12 cellular contexts compared by ENCODE assay signal in the genomic region with DNA sequence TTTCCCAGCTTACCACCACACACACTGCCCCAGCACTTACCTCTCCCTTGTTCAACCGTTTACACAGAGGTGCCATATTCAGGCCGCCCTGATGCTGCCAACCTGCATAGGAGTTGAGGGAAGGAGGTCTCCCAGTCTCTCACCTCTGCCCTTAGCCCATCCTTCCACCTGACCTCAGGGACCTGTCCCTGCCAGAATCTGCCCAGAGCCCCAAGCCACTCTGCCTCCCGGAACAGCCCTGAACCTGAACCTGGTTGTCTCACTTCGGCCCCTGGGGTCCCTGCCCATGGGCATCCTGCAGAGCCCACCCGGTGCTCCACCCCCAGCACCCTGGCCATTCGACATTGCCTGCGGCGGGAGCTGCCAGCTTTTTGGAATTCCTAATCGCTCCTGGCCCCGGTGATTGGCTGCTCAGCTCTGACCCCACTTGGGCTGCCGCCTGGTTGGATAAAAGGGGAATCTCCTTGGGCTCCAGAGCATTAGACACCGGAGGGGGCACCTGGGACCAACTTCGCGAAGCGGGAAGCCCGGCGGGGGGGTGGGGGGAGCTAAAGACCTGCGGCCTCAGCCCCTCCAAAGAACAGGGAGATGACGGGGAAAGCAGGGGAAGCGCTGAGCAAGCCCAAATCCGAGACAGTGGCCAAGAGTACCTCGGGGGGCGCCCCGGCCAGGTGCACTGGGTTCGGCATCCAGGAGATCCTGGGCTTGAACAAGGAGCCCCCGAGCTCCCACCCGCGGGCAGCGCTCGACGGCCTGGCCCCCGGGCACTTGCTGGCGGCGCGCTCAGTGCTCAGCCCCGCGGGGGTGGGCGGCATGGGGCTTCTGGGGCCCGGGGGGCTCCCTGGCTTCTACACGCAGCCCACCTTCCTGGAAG. TPM values are rescaled to one million over a fixed set of nuclear protein-coding genes. Genes with fewer than 3 reads are reported as not detected.
A peak's percentile ranks its signal among the peaks of the same experiment; 100 is the strongest.
DNase-seq lines count a peak whose midpoint lies in the region; ATAC-seq lines count a peak whose summit lies in the region.
"Had no signal": no experiment of that assay in that cellular context is flagged by ENCODE, and none has a peak within 500 bp of the region (broad histone marks: within the 10 kb centered on the region; RNA-seq: fewer than 3 reads in every experiment).

Gene VSX2, plus strand, starts transcription at position 476 of the 874 bp plus-strand sequence. Its CDS starts 113 bp downstream, at position 589.

- no peak for DNase-seq in activated CD4-positive, alpha-beta memory T cell treated with anti-CD3 and anti-CD28 coated beads for 36 hours
- DNase-seq in activated CD4-positive, alpha-beta memory T cell treated with anti-CD3 and anti-CD28 coated beads, Interleukin-2, amount 10 ng/mL, durations not matched to agents 7 days and 5 days = no peak
- DNase-seq in activated naive CD8-positive, alpha-beta T cell treated with anti-CD3 and anti-CD28 coated beads, Interleukin-2, amount 50 U/mL, for 24 hours = no peak
- DNase-seq in islet precursor cell (peak; percentile 66), pons (ENCODE audit: low spot score) (no peak), H4 (ENCODE audit: low spot score) (no peak)
- DNase-seq in stimulated activated naive B cell treated with anti-CD40 and anti-IgM and Interleukin-4, amounts not matched to agents 10 μg/mL and 1 μg/mL and 100 μg/mL, for 72 hours = no peak
- DNase-seq: activated CD4-positive, CD25-positive, alpha-beta regulatory T cell had no signal

- CTCF ChIA-PET in activated CD4-positive, alpha-beta memory T cell treated with anti-CD3 and anti-CD28 coated beads for 36 hours (lab: Charles Lee) = interaction anchor here (0.6 to 1.3 kb wide), 3 partner anchors 12 to 22 kb away, joined by 3 read pairs; no protein-coding TSS in a partner anchor
- CTCF ChIA-PET in activated CD4-positive, alpha-beta memory T cell treated with anti-CD3 and anti-CD28 coated beads, Interleukin-2, amount 10 ng/mL, durations not matched to agents 7 days and 5 days (lab: Charles Lee) = interaction anchor here (1.4 to 1.5 kb wide), 2 partner anchors 10 to 12 kb away, joined by 4 to 5 read pairs; no protein-coding TSS in a partner anchor

- no peak for ATAC-seq in activated naive CD8-positive, alpha-beta T cell treated with anti-CD3 and anti-CD28 coated beads, Interleukin-2, amount 50 U/mL, for 24 hours
- no peak for ATAC-seq in stimulated activated naive B cell treated with anti-CD40 and anti-IgM and Interleukin-4, amounts not matched to agents 10 μg/mL and 1 μg/mL and 100 μg/mL, for 72 hours (replicated peaks)
- no peak for ATAC-seq in GM19351 (IDR thresholded peaks at IDR 0.05; ENCODE audit: unreplicated experiment)
- ATAC-seq: K562; natural killer cell treated with Interleukin-12 subunit alpha and Interleukin-12 subunit beta and Interleukin-15 and Interleukin-18, amount 100 ng/mL, for 72 hours had no signal

- H3K9me3 Mint-ChIP-seq in activated CD4-positive, alpha-beta memory T cell treated with anti-CD3 and anti-CD28 coated beads for 36 hours = no peaks in the 10 kb centered on the region
- H3K9me3 Mint-ChIP-seq in activated CD4-positive, alpha-beta memory T cell treated with anti-CD3 and anti-CD28 coated beads, Interleukin-2, amount 10 ng/mL, durations not matched to agents 7 days and 5 days = no peaks in the 10 kb centered on the region
- no peaks in the 10 kb centered on the region for H3K9me3 Mint-ChIP-seq in activated naive CD8-positive, alpha-beta T cell treated with anti-CD3 and anti-CD28 coated beads, Interleukin-2, amount 50 U/mL, for 24 hours
- no peaks in the 10 kb centered on the region for H3K9me3 Mint-ChIP-seq in stimulated activated naive B cell treated with anti-CD40 and anti-IgM and Interleukin-4, amounts not matched to agents 10 μg/mL and 1 μg/mL and 100 μg/mL, for 72 hours
- H3K9me3 Mint-ChIP-seq: natural killer cell treated with Interleukin-12 subunit alpha and Interleukin-12 subunit beta and Interleukin-15 and Interleukin-18, amount 100 ng/mL, for 72 hours had no signal

- no peak within 1 kb of the TSS for H3K27ac Mint-ChIP-seq in activated CD4-positive, alpha-beta memory T cell treated with anti-CD3 and anti-CD28 coated beads for 36 hours
- no peak within 1 kb of the TSS for H3K27ac Mint-ChIP-seq in activated CD4-positive, alpha-beta memory T cell treated with anti-CD3 and anti-CD28 coated beads, Interleukin-2, amount 10 ng/mL, durations not matched to agents 7 days and 5 days
- H3K27ac Mint-ChIP-seq in activated naive CD8-positive, alpha-beta T cell treated with anti-CD3 and anti-CD28 coated beads, Interleukin-2, amount 50 U/mL, for 24 hours = no peak within 1 kb of the TSS
- H3K27ac Mint-ChIP-seq in stimulated activated naive B cell treated with anti-CD40 and anti-IgM and Interleukin-4, amounts not matched to agents 10 μg/mL and 1 μg/mL and 100 μg/mL, for 72 hours = no peak within 1 kb of the TSS
- H3K27ac Mint-ChIP-seq: natural killer cell treated with Interleukin-12 subunit alpha and Interleukin-12 subunit beta and Interleukin-15 and Interleukin-18, amount 100 ng/mL, for 72 hours had no signal

- H3K27me3 Mint-ChIP-seq in activated CD4-positive, alpha-beta memory T cell treated with anti-CD3 and anti-CD28 coated beads for 36 hours = peaks cover 65% of the 10 kb centered on the region
- H3K27me3 Mint-ChIP-seq in activated CD4-positive, alpha-beta memory T cell treated with anti-CD3 and anti-CD28 coated beads, Interleukin-2, amount 10 ng/mL, durations not matched to agents 7 days and 5 days = peaks cover 76% of the 10 kb centered on the region
- peaks cover 72% of the 10 kb centered on the region for H3K27me3 Mint-ChIP-seq in activated naive CD8-positive, alpha-beta T cell treated with anti-CD3 and anti-CD28 coated beads, Interleukin-2, amount 50 U/mL, for 24 hours
- peaks cover 77 to 89% of the 10 kb centered on the region in 2 donors for H3K27me3 Mint-ChIP-seq in stimulated activated naive B cell treated with anti-CD40 and anti-IgM and Interleukin-4, amounts not matched to agents 10 μg/mL and 1 μg/mL and 100 μg/mL, for 72 hours

- H3K4me1 Mint-ChIP-seq in activated CD4-positive, alpha-beta memory T cell treated with anti-CD3 and anti-CD28 coated beads for 36 hours (ENCODE audit: low read depth) = peaks cover 18% of the 10 kb centered on the region
- peaks cover 17% of the 10 kb centered on the region for H3K4me1 Mint-ChIP-seq in activated CD4-positive, alpha-beta memory T cell treated with anti-CD3 and anti-CD28 coated beads, Interleukin-2, amount 10 ng/mL, durations not matched to agents 7 days and 5 days
- H3K4me1 Mint-ChIP-seq in activated naive CD8-positive, alpha-beta T cell treated with anti-CD3 and anti-CD28 coated beads, Interleukin-2, amount 50 U/mL, for 24 hours = peaks cover 18% of the 10 kb centered on the region
- peaks cover 23 to 35% of the 10 kb centered on the region in 2 donors for H3K4me1 Mint-ChIP-seq in stimulated activated naive B cell treated with anti-CD40 and anti-IgM and Interleukin-4, amounts not matched to agents 10 μg/mL and 1 μg/mL and 100 μg/mL, for 72 hours

- H3K36me3 Mint-ChIP-seq in activated CD4-positive, alpha-beta memory T cell treated with anti-CD3 and anti-CD28 coated beads for 36 hours = no peaks in the 10 kb centered on the region
- no peaks in the 10 kb centered on the region for H3K36me3 Mint-ChIP-seq in activated CD4-positive, alpha-beta memory T cell treated with anti-CD3 and anti-CD28 coated beads, Interleukin-2, amount 10 ng/mL, durations not matched to agents 7 days and 5 days (ENCODE audit: low read depth)
- H3K36me3 Mint-ChIP-seq in activated naive CD8-positive, alpha-beta T cell treated with anti-CD3 and anti-CD28 coated beads, Interleukin-2, amount 50 U/mL, for 24 hours (ENCODE audit: low read depth) = no peaks in the 10 kb centered on the region
- no peaks in the 10 kb centered on the region for H3K36me3 Mint-ChIP-seq in stimulated activated naive B cell treated with anti-CD40 and anti-IgM and Interleukin-4, amounts not matched to agents 10 μg/mL and 1 μg/mL and 100 μg/mL, for 72 hours
- H3K36me3 Mint-ChIP-seq: natural killer cell treated with Interleukin-12 subunit alpha and Interleukin-12 subunit beta and Interleukin-15 and Interleukin-18, amount 100 ng/mL, for 72 hours had no signal

- H3K4me3 Mint-ChIP-seq in activated CD4-positive, alpha-beta memory T cell treated with anti-CD3 and anti-CD28 coated beads for 36 hours = peak within 1 kb of the TSS; percentile 39
- H3K4me3 Mint-ChIP-seq in activated CD4-positive, alpha-beta memory T cell treated with anti-CD3 and anti-CD28 coated beads, Interleukin-2, amount 10 ng/mL, durations not matched to agents 7 days and 5 days = no peak within 1 kb of the TSS
- H3K4me3 Mint-ChIP-seq in activated naive CD8-positive, alpha-beta T cell treated with anti-CD3 and anti-CD28 coated beads, Interleukin-2, amount 50 U/mL, for 24 hours = peak within 1 kb of the TSS; percentile 38
- peak within 1 kb of the TSS; percentile 78 to 83 for H3K4me3 Mint-ChIP-seq in stimulated activated naive B cell treated with anti-CD40 and anti-IgM and Interleukin-4, amounts not matched to agents 10 μg/mL and 1 μg/mL and 100 μg/mL, for 72 hours
- H3K4me3 Mint-ChIP-seq: natural killer cell treated with Interleukin-12 subunit alpha and Interleukin-12 subunit beta and Interleukin-15 and Interleukin-18, amount 100 ng/mL, for 72 hours had no signal

- POLR2A ChIA-PET in activated CD4-positive, alpha-beta memory T cell treated with anti-CD3 and anti-CD28 coated beads for 36 hours (lab: Charles Lee) = no interaction called here
- POLR2A ChIA-PET in activated CD4-positive, alpha-beta memory T cell treated with anti-CD3 and anti-CD28 coated beads, Interleukin-2, amount 10 ng/mL, durations not matched to agents 7 days and 5 days (lab: Charles Lee) = no interaction called here

- intact Hi-C loops in activated CD4-positive, alpha-beta memory T cell treated with anti-CD3 and anti-CD28 coated beads for 36 hours (cut with micrococcal nuclease) = no loop called here

RNA-seq across cellular contexts. Expression of gene VSX2, which starts in this region (rescaled TPM):
- not detected for total RNA-seq in activated CD4-positive, alpha-beta memory T cell treated with anti-CD3 and anti-CD28 coated beads for 36 hours
- total RNA-seq in activated CD4-positive, alpha-beta memory T cell treated with anti-CD3 and anti-CD28 coated beads, Interleukin-2, amount 10 ng/mL, durations not matched to agents 7 days and 5 days = not detected
- not detected in 2 replicates for total RNA-seq in H4 (2014; rRNA removed; shearing (Covaris generic))
- total RNA-seq: natural killer cell treated with Interleukin-12 subunit alpha and Interleukin-12 subunit beta and Interleukin-15 and Interleukin-18, amount 100 ng/mL, for 72 hours; ureter had no signal
